13 cellular contexts compared by ENCODE assay signal in genomic region chr2:73897240-73897583, GRCh38. TPM values are rescaled to one million over a fixed set of nuclear protein-coding genes. Genes with fewer than 3 reads are reported as not detected.
DNase-seq lines count a peak whose midpoint lies in the region; ATAC-seq and TF ChIP-seq lines count a peak whose summit lies in the region.
"Had no signal": no experiment of that assay in that cellular context is flagged by ENCODE, and none has a peak within 500 bp of the region (broad histone marks: within the 10 kb centered on the region; RNA-seq: fewer than 3 reads in every experiment).

No MANE protein-coding gene starts in this region.

- H2AFZ ChIP-seq in KMS-11 (ENCODE audit: low read depth), result peak overlapping the region; percentile 23; the same call in 1 of the 2 replicates

- DNase-seq in coronary artery (ENCODE audit: low spot score) (no peak), osteocyte (ENCODE audit: extremely low spot score, unreplicated experiment) (peak; percentile 67), GM19238 (ENCODE audit: insufficient read length, low spot score) (no peak), NCI-H2227 treated with DMSO at 0.1 percent for 48 hours (lab: John Stamatoyannopoulos, UW) (no peak)
- DNase-seq: NCI-H1105, NCI-H524 had no signal

- H3K4me2 ChIP-seq in BLaER1, result peak overlapping the region; percentile 68
- H3K4me2 ChIP-seq in KMS-11, result peak overlapping the region; percentile 63

- peak overlapping the region; percentile 29 for H3K4me3 Mint-ChIP-seq in osteocyte (ENCODE audit: unreplicated experiment)

- ATAC-seq in GM21825 (IDR thresholded peaks at IDR 0.05; ENCODE audit: unreplicated experiment) (no peak), esophagus mucosa (no peak)

- H3K9ac ChIP-seq in BLaER1, result no peak overlapping the region
- no peak overlapping the region for H3K9ac ChIP-seq in KMS-11

- H3K9me3 ChIP-seq in BLaER1, result no peaks in the 10 kb centered on the region
- H3K9me3 ChIP-seq: HAP-1, pancreas had no signal

- H3K36me3 ChIP-seq in BLaER1 (no peaks in the 10 kb centered on the region), KMS-11 (ENCODE audit: insufficient read depth) (no peaks in the 10 kb centered on the region)
- H3K36me3 ChIP-seq: HAP-1, pancreas had no signal

- peak overlapping the region; percentile 85 for H3K27ac Mint-ChIP-seq in osteocyte (ENCODE audit: unreplicated experiment)

- H3K79me2 ChIP-seq in KMS-11 (ENCODE audit: insufficient read depth, low read depth), result no peaks in the 10 kb centered on the region

- peaks cover 11% of the 10 kb centered on the region for H3K36me3 Mint-ChIP-seq in osteocyte (ENCODE audit: unreplicated experiment)

- H3K27ac ChIP-seq in BLaER1, result no peak overlapping the region
- H3K27ac ChIP-seq in KMS-11, result no peak overlapping the region; the same call in 1 of the 2 replicates
- H3K27ac ChIP-seq in coronary artery, result peak overlapping the region; percentile 86 to 88
- H3K27ac ChIP-seq: pancreas had no signal

- peaks cover 14% of the 10 kb centered on the region; the same call in 1 of the 2 replicates for H4K20me1 ChIP-seq in BLaER1
- no peaks in the 10 kb centered on the region for H4K20me1 ChIP-seq in KMS-11 (ENCODE audit: insufficient read depth)

- H3K4me3 ChIP-seq in BLaER1 (no peak overlapping the region), KMS-11 (IDR thresholded peaks at IDR 0.05; ENCODE audit: insufficient read depth, low read depth, low read length) (no peak overlapping the region), coronary artery (peak overlapping the region; percentile 60)
- H3K4me3 ChIP-seq: HAP-1, pancreas had no signal

- H3K27me3 Mint-ChIP-seq in osteocyte (ENCODE audit: unreplicated experiment), result no peaks in the 10 kb centered on the region

- peaks cover 70% of the 10 kb centered on the region for H3K4me1 Mint-ChIP-seq in osteocyte (ENCODE audit: unreplicated experiment)

- TF ChIP-seq CTCF in KMS-11 (conservative IDR thresholded peaks at IDR 0.05; ENCODE audit: low read depth, low read length) (no peak), coronary artery (IDR thresholded peaks at IDR 0.05) (no peak), osteocyte (IDR thresholded peaks at IDR 0.05) (no peak)

- no peaks in the 10 kb centered on the region for H3K9me3 Mint-ChIP-seq in osteocyte (ENCODE audit: unreplicated experiment)
- H3K9me3 Mint-ChIP-seq: effector memory CD8-positive, alpha-beta T cell had no signal

- H3K4me1 ChIP-seq in BLaER1 (peaks cover 20% of the 10 kb centered on the region), KMS-11 (ENCODE audit: low read depth, poor library complexity, severe bottlenecking) (peaks cover 20% of the 10 kb centered on the region)
- H3K4me1 ChIP-seq: pancreas had no signal

- no peaks in the 10 kb centered on the region for H3K27me3 ChIP-seq in BLaER1
- peaks cover 4% of the 10 kb centered on the region; the same call in 1 of the 2 replicates for H3K27me3 ChIP-seq in KMS-11 (ENCODE audit: insufficient read depth, low read depth)
- H3K27me3 ChIP-seq: pancreas had no signal

RNA-seq across cellular contexts. Expression of gene ACTG2, which starts 4.4 kb away (rescaled TPM):
- total RNA-seq in osteocyte (190 and 191 TPM in 2 replicates), esophagus mucosa (40.8 TPM)

RNA-seq across cellular contexts. Expression of gene DGUOK, which starts 29.5 kb away (rescaled TPM):
- total RNA-seq in osteocyte (63.9 and 64.8 TPM in 2 replicates), esophagus mucosa (38.3 TPM)

Comparison
In these comparisons a context has a peak if more than half of its experiments do, and no peak if none do; other contexts are left out.
1. H3K27ac ChIP-seq: peak in coronary artery (2 of 2); none in BLaER1 (single experiment) and KMS-11 (single experiment).